13 cellular contexts compared by ENCODE assay signal in the genomic region with DNA sequence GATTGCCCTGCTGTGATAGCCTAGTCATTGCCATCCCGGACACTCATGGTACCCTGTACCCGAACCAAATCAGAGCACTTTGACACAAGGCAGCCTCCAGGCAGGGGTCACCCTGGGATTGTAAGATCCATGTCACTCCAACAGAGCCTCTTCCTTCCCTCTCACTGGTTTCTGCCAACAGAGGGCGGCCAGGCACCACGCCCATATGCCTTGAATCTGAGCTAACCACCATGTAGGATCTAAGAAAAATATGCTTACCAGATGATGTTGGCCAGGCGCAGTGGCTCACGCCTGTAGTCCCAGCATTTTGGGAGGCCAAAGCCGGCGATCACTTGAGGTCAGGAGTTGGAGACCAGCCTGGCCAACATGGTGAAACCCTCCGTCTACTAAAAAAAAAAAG.
DNase-seq lines count a peak whose midpoint lies in the region; ATAC-seq, FAIRE-seq and TF ChIP-seq lines count a peak whose summit lies in the region.
"Had no signal": no experiment of that assay in that cellular context is flagged by ENCODE, and none has a peak within 500 bp of the region (broad histone marks: within the 10 kb centered on the region; RNA-seq: fewer than 3 reads in every experiment).

No MANE protein-coding gene starts in this region.

- peaks cover 5% of the 10 kb centered on the region for H3K9me3 Mint-ChIP-seq in activated CD4-positive, alpha-beta T cell treated with anti-CD3 and anti-CD28 coated beads for 36 hours (ENCODE audit: low read depth)

- H3K36me3 ChIP-seq in WERI-Rb-1 (no peaks in the 10 kb centered on the region), osteoblast (ENCODE audit: insufficient read depth, low read length) (no peaks in the 10 kb centered on the region)

- H3K36me3 Mint-ChIP-seq in activated CD4-positive, alpha-beta T cell treated with anti-CD3 and anti-CD28 coated beads for 36 hours (ENCODE audit: low read depth): no peaks in the 10 kb centered on the region

- H3K4me2 ChIP-seq in osteoblast (ENCODE audit: insufficient read depth, low read length): no peak overlapping the region

- no peaks in the 10 kb centered on the region for H3K9me3 ChIP-seq in WERI-Rb-1 (ENCODE audit: severe bottlenecking)
- no peaks in the 10 kb centered on the region for H3K9me3 ChIP-seq in osteoblast (ENCODE audit: low read depth, low read length)

- H3K4me3 ChIP-seq in WERI-Rb-1 (ENCODE audit: low read depth, low read length) (no peak overlapping the region), osteoblast (ENCODE audit: insufficient read depth, low read length) (no peak overlapping the region)
- H3K4me3 ChIP-seq: lung had no signal

- CTCF ChIA-PET in activated CD4-positive, alpha-beta T cell treated with anti-CD3 and anti-CD28 coated beads for 36 hours (lab: Charles Lee): no interaction called here

- H3K79me2 ChIP-seq in osteoblast (ENCODE audit: insufficient read depth, low read length): no peaks in the 10 kb centered on the region

- DNase-seq in activated CD4-positive, alpha-beta T cell treated with anti-CD3 and anti-CD28 coated beads for 36 hours: peak; percentile 9
- no peak for DNase-seq in activated CD4-positive, alpha-beta T cell treated with anti-CD3 and anti-CD28 coated beads for 1 hour
- peak; percentile 29 for DNase-seq in HTR-8/SVneo (ENCODE audit: insufficient read length, low spot score)
- peak; percentile 32 for DNase-seq in WERI-Rb-1
- DNase-seq in osteoblast (ENCODE audit: insufficient read length, low spot score, missing footprints): no peak
- DNase-seq in cortex of kidney (lab: John Stamatoyannopoulos, UW): no peak
- no peak for DNase-seq in NCI-H146 treated with DMSO at 0.1 percent for 48 hours (lab: John Stamatoyannopoulos, UW; ENCODE audit: unreplicated experiment)
- DNase-seq: activated naive CD8-positive, alpha-beta T cell treated with anti-CD3 and anti-CD28 coated beads, Interleukin-2, amount 10 ng/mL, durations not matched to agents 7 days and 5 days; head of caudate nucleus; NCI-H1930; T-helper 2 cell had no signal

- ATAC-seq in activated CD4-positive, alpha-beta T cell treated with anti-CD3 and anti-CD28 coated beads for 36 hours: no peak
- ATAC-seq in HG03280 (IDR thresholded peaks at IDR 0.05; ENCODE audit: unreplicated experiment): no peak

- no peak overlapping the region for H3K4me3 Mint-ChIP-seq in activated CD4-positive, alpha-beta T cell treated with anti-CD3 and anti-CD28 coated beads for 36 hours
- H3K4me3 Mint-ChIP-seq: activated naive CD8-positive, alpha-beta T cell treated with anti-CD3 and anti-CD28 coated beads, Interleukin-2, amount 10 ng/mL, durations not matched to agents 7 days and 5 days had no signal

- no peaks in the 10 kb centered on the region for H3K4me1 Mint-ChIP-seq in activated CD4-positive, alpha-beta T cell treated with anti-CD3 and anti-CD28 coated beads for 36 hours

- no peak for FAIRE-seq in HTR-8/SVneo (lab: Jason Lieb, UNC)

- no peaks in the 10 kb centered on the region for H4K20me1 ChIP-seq in osteoblast (ENCODE audit: insufficient read depth, low read length)

- H3K27me3 Mint-ChIP-seq in activated CD4-positive, alpha-beta T cell treated with anti-CD3 and anti-CD28 coated beads for 36 hours: no peaks in the 10 kb centered on the region

- POLR2A ChIA-PET in activated CD4-positive, alpha-beta T cell treated with anti-CD3 and anti-CD28 coated beads for 36 hours (lab: Charles Lee): no interaction called here

- no peak overlapping the region for H3K27ac ChIP-seq in WERI-Rb-1
- H3K27ac ChIP-seq in osteoblast (ENCODE audit: low read depth, low read length): no peak overlapping the region

- H3K27ac Mint-ChIP-seq in activated CD4-positive, alpha-beta T cell treated with anti-CD3 and anti-CD28 coated beads for 36 hours: no peak overlapping the region
- H3K27ac Mint-ChIP-seq: activated naive CD8-positive, alpha-beta T cell treated with anti-CD3 and anti-CD28 coated beads, Interleukin-2, amount 10 ng/mL, durations not matched to agents 7 days and 5 days had no signal

- H3K4me1 ChIP-seq in osteoblast (ENCODE audit: insufficient read depth, low read length): no peaks in the 10 kb centered on the region

- H2AFZ ChIP-seq in osteoblast (ENCODE audit: low read length): peak overlapping the region; percentile 35

- H3K27me3 ChIP-seq in WERI-Rb-1 (ENCODE audit: insufficient read depth, low read depth, severe bottlenecking) (no peaks in the 10 kb centered on the region), osteoblast (ENCODE audit: insufficient read depth, low read length) (no peaks in the 10 kb centered on the region)

- peak; percentile 26; the same call in 1 of the 2 replicates for TF ChIP-seq CTCF in WERI-Rb-1 (IDR thresholded peaks at IDR 0.05; ENCODE audit: low read depth, low read length)
- peak; percentile 21 for TF ChIP-seq CTCF in osteoblast (IDR thresholded peaks at IDR 0.05; ENCODE audit: extremely low read depth, low read depth, low read length)

- intact Hi-C loops in activated CD4-positive, alpha-beta T cell treated with anti-CD3 and anti-CD28 coated beads for 36 hours (cut with DNase I, micrococcal nuclease): no loop called here

Comparison
In these comparisons a context has a peak if more than half of its experiments do, and no peak if none do; other contexts are left out.
1. DNase-seq: peak in activated CD4-positive, alpha-beta T cell treated with anti-CD3 and anti-CD28 coated beads for 36 hours (single experiment), HTR-8/SVneo (single experiment) and WERI-Rb-1 (single experiment); none in activated CD4-positive, alpha-beta T cell treated with anti-CD3 and anti-CD28 coated beads for 1 hour (single experiment), osteoblast (single experiment), cortex of kidney (single experiment) and NCI-H146 treated with DMSO at 0.1 percent for 48 hours (single experiment).